ENCODE assay signal across 1 cellular context in the genomic region with DNA sequence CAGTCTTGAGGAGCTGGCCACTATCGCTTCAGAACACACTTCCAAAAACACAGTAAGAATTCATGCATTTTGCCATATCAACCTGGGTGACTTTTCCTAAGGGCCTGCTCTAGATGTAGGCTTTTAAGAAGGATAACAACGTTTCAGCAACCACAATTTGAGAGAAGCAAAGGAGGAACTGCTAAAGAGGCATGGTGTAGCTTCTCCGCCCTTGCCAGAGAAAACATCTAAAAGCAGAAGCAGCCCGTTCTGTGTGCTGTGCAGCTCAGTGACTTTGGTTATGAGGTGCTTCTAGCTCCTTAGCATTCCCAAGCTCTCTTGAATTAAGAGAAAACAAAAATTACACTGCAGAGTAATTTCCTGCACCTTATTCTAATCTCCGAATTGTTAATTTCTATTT.
TF ChIP-seq lines count a peak whose summit lies in the region.

No MANE protein-coding gene starts in this region.

TF ChIP-seq in K562, 482 proteins besides CTCF, POLR2A, EP300 and RAD21:
- TF ChIP-seq ZNF232 (CRISPR knock-in tag; IDR thresholded peaks at IDR 0.05) (no peak), FOS (IDR thresholded peaks at IDR 0.05; ENCODE audit: extremely low read depth, insufficient read length) (no peak), HNRNPUL1 (IDR thresholded peaks at IDR 0.05; ENCODE audit: low read length) (no peak), PYGO2 (tag; IDR thresholded peaks at IDR 0.05) (no peak), ASH1L (IDR thresholded peaks at IDR 0.05; ENCODE audit: borderline replicate concordance, low read depth, partially characterized antibody) (no peak), TEAD2 (tag; IDR thresholded peaks at IDR 0.05) (no peak), ERF (CRISPR knock-in tag; IDR thresholded peaks at IDR 0.05) (no peak), ZNF224 (CRISPR knock-in tag; IDR thresholded peaks at IDR 0.05) (no peak), ZNF717 (CRISPR knock-in tag; IDR thresholded peaks at IDR 0.05) (no peak), ZFPM2 (CRISPR knock-in tag; IDR thresholded peaks at IDR 0.05) (no peak), SMAD4 (CRISPR knock-in tag; conservative IDR thresholded peaks at IDR 0.05) (no peak)
- TF ChIP-seq, protein P1, sequence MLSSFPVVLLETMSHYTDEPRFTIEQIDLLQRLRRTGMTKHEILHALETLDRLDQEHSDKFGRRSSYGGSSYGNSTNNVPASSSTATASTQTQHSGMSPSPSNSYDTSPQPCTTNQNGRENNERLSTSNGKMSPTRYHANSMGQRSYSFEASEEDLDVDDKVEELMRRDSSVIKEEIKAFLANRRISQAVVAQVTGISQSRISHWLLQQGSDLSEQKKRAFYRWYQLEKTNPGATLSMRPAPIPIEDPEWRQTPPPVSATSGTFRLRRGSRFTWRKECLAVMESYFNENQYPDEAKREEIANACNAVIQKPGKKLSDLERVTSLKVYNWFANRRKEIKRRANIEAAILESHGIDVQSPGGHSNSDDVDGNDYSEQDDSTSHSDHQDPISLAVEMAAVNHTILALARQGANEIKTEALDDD (IDR thresholded peaks at IDR 0.05) = no peak
